In the genomic region with DNA sequence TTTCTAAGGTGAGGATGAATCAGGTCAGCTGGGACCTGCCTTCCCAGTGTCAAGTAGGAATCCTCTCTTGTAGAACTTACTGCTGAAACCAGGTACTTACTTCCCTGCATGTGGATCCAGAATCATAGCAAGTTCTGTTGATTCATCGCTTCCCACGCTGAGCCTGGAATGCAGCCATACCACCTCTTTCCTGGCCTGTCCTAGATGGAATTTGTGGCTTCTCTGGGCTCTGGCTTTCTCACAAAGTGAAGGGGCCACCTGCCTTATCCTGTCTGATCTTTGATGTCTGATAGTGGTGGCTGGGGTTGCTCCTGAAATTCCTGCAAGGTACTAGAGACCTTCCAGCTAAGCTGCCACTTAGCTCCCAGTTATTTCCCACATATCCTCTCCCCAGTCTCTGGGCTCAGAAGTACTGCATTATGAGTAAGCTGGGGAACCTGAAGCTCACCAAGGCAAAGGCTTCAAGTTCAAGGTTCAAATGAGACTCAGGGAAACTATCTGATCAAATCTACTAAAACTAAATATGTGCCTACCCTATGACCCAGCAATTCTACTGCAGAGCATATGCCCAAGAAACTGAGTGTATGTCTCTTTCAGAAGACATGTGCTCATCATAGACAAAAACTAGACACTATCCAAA, we compare ENCODE assay signal across 14 cellular contexts.
A peak's percentile ranks its signal among the peaks of the same experiment; 100 is the strongest.
DNase-seq lines count a peak whose midpoint lies in the region; ATAC-seq and TF ChIP-seq lines count a peak whose summit lies in the region.
"Had no signal": no experiment of that assay in that cellular context is flagged by ENCODE, and none has a peak within 500 bp of the region (broad histone marks: within the 10 kb centered on the region; RNA-seq: fewer than 3 reads in every experiment).

No MANE protein-coding gene starts in this region.

- BruUV-seq in MCF 10A (replicated peaks; lab: Mats Ljungman, UMichigan): no TSS peak

- H3K27me3 Mint-ChIP-seq in MCF 10A (ENCODE audit: insufficient read depth, unreplicated experiment): no peaks in the 10 kb centered on the region
- H3K27me3 Mint-ChIP-seq: activated naive CD8-positive, alpha-beta T cell; T-cell had no signal

- TF ChIP-seq CTCF in MCF 10A (IDR thresholded peaks at IDR 0.05; ENCODE audit: unreplicated experiment): no peak

- CTCF ChIA-PET in MCF 10A (lab: Yijun Ruan, JAX): interaction anchor here (0.6 kb wide), 1 partner anchor 88 kb away, joined by 3 read pairs; no protein-coding TSS in a partner anchor

- intact Hi-C loops in MCF 10A (cut with micrococcal nuclease): no loop called here

- no peak overlapping the region for H3K27ac Mint-ChIP-seq in MCF 10A (ENCODE audit: low read depth, unreplicated experiment)
- H3K27ac Mint-ChIP-seq: activated naive CD8-positive, alpha-beta T cell; T-cell had no signal

- peaks cover 5% of the 10 kb centered on the region for H3K36me3 Mint-ChIP-seq in MCF 10A (ENCODE audit: insufficient read depth, unreplicated experiment)

- POLR2A ChIA-PET in MCF 10A (lab: Yijun Ruan, JAX): no interaction called here

- peaks cover 10% of the 10 kb centered on the region for H3K4me1 Mint-ChIP-seq in MCF 10A (ENCODE audit: insufficient read depth, unreplicated experiment)

- H3K4me3 Mint-ChIP-seq in MCF 10A (ENCODE audit: unreplicated experiment): no peak overlapping the region
- H3K4me3 Mint-ChIP-seq: activated naive CD8-positive, alpha-beta T cell; T-cell had no signal

- DNase-seq in A172 (ENCODE audit: low spot score) (peak; percentile 54), HT1080 (ENCODE audit: low read depth) (peak; percentile 80), MCF 10A (ENCODE audit: unreplicated experiment) (peak; percentile 47), iris pigment epithelial cell (ENCODE audit: low read depth) (peak; percentile 60), SW 1271 (lab: John Stamatoyannopoulos, UW) (no peak), NCI-H748 (lab: John Stamatoyannopoulos, UW; ENCODE audit: unreplicated experiment) (no peak)
- no peak for DNase-seq in stimulated activated naive CD8-positive, alpha-beta T cell treated with anti-CD3 and anti-CD28 coated beads, Interleukin-15, Interleukin-2, amounts not matched to agents 100 U/mL and 50 U/mL, for 24 hours
- DNase-seq: activated CD4-positive, CD25-positive, alpha-beta regulatory T cell; Calu3; NCI-H1048; NCI-H345; T-cell had no signal

- ATAC-seq in stimulated activated naive CD8-positive, alpha-beta T cell treated with anti-CD3 and anti-CD28 coated beads, Interleukin-15, Interleukin-2, amounts not matched to agents 100 U/mL and 50 U/mL, for 24 hours: no peak
- ATAC-seq in HG03175 (IDR thresholded peaks at IDR 0.05; ENCODE audit: unreplicated experiment): no peak
- ATAC-seq: T-cell had no signal

- H3K9me3 Mint-ChIP-seq in MCF 10A (ENCODE audit: unreplicated experiment): no peaks in the 10 kb centered on the region

Comparison
In these comparisons a context has a peak if more than half of its experiments do, and no peak if none do; other contexts are left out.
1. DNase-seq: peak in A172 (single experiment), HT1080 (single experiment), MCF 10A (single experiment) and iris pigment epithelial cell (single experiment); none in SW 1271 (0 of 2), stimulated activated naive CD8-positive, alpha-beta T cell treated with anti-CD3 and anti-CD28 coated beads, Interleukin-15, Interleukin-2, amounts not matched to agents 100 U/mL and 50 U/mL, for 24 hours (single experiment) and NCI-H748 (single experiment).